8 cellular contexts compared by ENCODE assay signal in the genomic region with DNA sequence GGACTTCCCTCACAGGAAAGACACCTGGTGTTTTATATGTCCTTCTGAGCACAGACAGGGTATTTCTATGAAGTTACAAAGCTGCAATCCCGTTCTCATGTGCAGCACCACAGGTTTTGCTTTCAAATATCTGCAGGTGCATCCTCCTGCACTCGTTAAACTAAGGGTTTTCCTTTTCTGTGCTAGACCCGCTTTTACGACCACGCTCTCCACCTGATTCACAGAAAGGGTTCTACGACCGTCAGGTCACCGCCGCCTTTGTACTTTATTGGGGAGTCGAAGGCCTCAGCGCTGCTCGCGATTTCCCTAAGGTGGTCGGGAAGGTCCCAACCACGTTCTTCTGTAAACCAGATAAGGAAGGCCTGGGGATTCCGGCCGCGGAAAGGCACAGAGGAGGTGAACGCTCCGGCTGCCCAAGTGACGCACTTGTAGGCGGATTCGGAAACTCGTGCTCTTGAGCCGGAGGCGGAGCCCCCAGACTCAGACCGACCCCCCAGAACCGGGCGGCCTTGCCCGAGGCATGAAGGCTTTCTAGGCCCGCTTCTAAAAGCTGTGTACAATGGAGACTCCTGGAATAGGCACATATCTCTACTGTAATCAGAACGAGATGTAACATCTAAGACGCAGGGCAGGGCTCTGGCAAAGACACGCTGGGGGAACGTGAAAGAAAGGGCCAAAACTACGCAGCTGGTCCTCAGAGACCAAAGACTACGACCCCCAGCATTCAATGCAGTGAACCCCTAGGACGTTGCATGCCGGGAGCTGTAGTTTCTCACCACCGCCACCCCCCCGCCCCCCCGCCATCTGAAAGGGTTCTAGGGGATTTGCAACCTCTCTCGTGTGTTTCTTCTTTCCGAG. TPM values are rescaled to one million over a fixed set of nuclear protein-coding genes. Genes with fewer than 3 reads are reported as not detected.
DNase-seq lines count a peak whose midpoint lies in the region; ATAC-seq, FAIRE-seq and TF ChIP-seq lines count a peak whose summit lies in the region.

No MANE protein-coding gene starts in this region.

- peaks cover 23% of the 10 kb centered on the region for H3K4me1 ChIP-seq in HAP-1
- peaks cover 33% of the 10 kb centered on the region for H3K4me1 ChIP-seq in SJSA1 (replicated peaks)
- H3K4me1 ChIP-seq in neural progenitor cell: peaks cover 27% of the 10 kb centered on the region

- H3F3A ChIP-seq in neural progenitor cell (ENCODE audit: low read depth): peaks cover 17% of the 10 kb centered on the region

- in situ Hi-C loops in HAP-1 (cut with MboI; ENCODE audit: low sequenced_read_pairs): no loop called here

- H3K27me3 ChIP-seq in HAP-1 (ENCODE audit: low read depth) (no peaks in the 10 kb centered on the region), SJSA1 (replicated peaks) (no peaks in the 10 kb centered on the region), neural progenitor cell (no peaks in the 10 kb centered on the region)

- peak overlapping the region; percentile 48 for H3K4me3 ChIP-seq in HAP-1
- H3K4me3 ChIP-seq in NB4 (ENCODE audit: low read depth, low read length): peak overlapping the region; percentile 80
- H3K4me3 ChIP-seq in SJSA1: peak overlapping the region; percentile 70
- peak overlapping the region; percentile 81 for H3K4me3 ChIP-seq in neural progenitor cell

- CTCF ChIA-PET in activated naive CD4-positive, alpha-beta T cell treated with anti-CD3 and anti-CD28 coated beads for 36 hours (lab: Charles Lee): interaction anchor here (0.7 to 1.4 kb wide), 4 partner anchors 14 to 179 kb away, joined by 3 to 6 read pairs (median 4); no protein-coding TSS in a partner anchor

- peaks cover 44% of the 10 kb centered on the region for H3K36me3 Mint-ChIP-seq in activated naive CD4-positive, alpha-beta T cell treated with anti-CD3 and anti-CD28 coated beads for 36 hours (ENCODE audit: low read depth)
- peaks cover 25% of the 10 kb centered on the region for H3K36me3 Mint-ChIP-seq in neural progenitor cell

- peak overlapping the region; percentile 100 for H3K27ac Mint-ChIP-seq in activated naive CD4-positive, alpha-beta T cell treated with anti-CD3 and anti-CD28 coated beads for 36 hours
- peak overlapping the region; percentile 99 for H3K27ac Mint-ChIP-seq in neural progenitor cell
- H3K27ac Mint-ChIP-seq in stimulated activated naive CD8-positive, alpha-beta T cell treated with anti-CD3 and anti-CD28 coated beads, Interleukin-15, amount 100 ng/mL, for 72 hours: peak overlapping the region; percentile 98 to 99

- H3K27ac ChIP-seq in SJSA1: peak overlapping the region; percentile 73
- H3K27ac ChIP-seq in neural progenitor cell: peak overlapping the region; percentile 63

- no peak for FAIRE-seq in frontal cortex (lab: Jason Lieb, UNC)

- H3K9me3 Mint-ChIP-seq in activated naive CD4-positive, alpha-beta T cell treated with anti-CD3 and anti-CD28 coated beads for 36 hours: peaks cover 2% of the 10 kb centered on the region
- H3K9me3 Mint-ChIP-seq in neural progenitor cell: no peaks in the 10 kb centered on the region
- no peaks in the 10 kb centered on the region for H3K9me3 Mint-ChIP-seq in stimulated activated naive CD8-positive, alpha-beta T cell treated with anti-CD3 and anti-CD28 coated beads, Interleukin-15, amount 100 ng/mL, for 72 hours

- TF ChIP-seq CTCF in NB4 (IDR thresholded peaks at IDR 0.05; ENCODE audit: low read depth, low read length) (no peak), neural progenitor cell (IDR thresholded peaks at IDR 0.05) (no peak)

- peak; percentile 74 for TF ChIP-seq POLR2A in NB4 (IDR thresholded peaks at IDR 0.05; ENCODE audit: extremely low read depth, insufficient read length)

- peak overlapping the region; percentile 100 for H2AFZ ChIP-seq in neural progenitor cell (replicated peaks)

- H3K9ac ChIP-seq in neural progenitor cell: peak overlapping the region; percentile 66

- ATAC-seq in stimulated activated naive CD8-positive, alpha-beta T cell treated with anti-CD3 and anti-CD28 coated beads, Interleukin-15, amount 100 ng/mL, for 72 hours: peak; percentile 57

- H3K79me2 ChIP-seq in neural progenitor cell (ENCODE audit: low read depth): peaks cover 46% of the 10 kb centered on the region

- peak overlapping the region; percentile 81 for H3K4me3 Mint-ChIP-seq in activated naive CD4-positive, alpha-beta T cell treated with anti-CD3 and anti-CD28 coated beads for 36 hours
- H3K4me3 Mint-ChIP-seq in neural progenitor cell: peak overlapping the region; percentile 92
- H3K4me3 Mint-ChIP-seq in stimulated activated naive CD8-positive, alpha-beta T cell treated with anti-CD3 and anti-CD28 coated beads, Interleukin-15, amount 100 ng/mL, for 72 hours: peak overlapping the region; percentile 87 to 88

- H3K36me3 ChIP-seq in HAP-1 (replicated peaks) (peaks cover 39% of the 10 kb centered on the region), SJSA1 (peaks cover 38% of the 10 kb centered on the region), neural progenitor cell (peaks cover 16% of the 10 kb centered on the region)

- H3K27me3 Mint-ChIP-seq in activated naive CD4-positive, alpha-beta T cell treated with anti-CD3 and anti-CD28 coated beads for 36 hours (ENCODE audit: low read depth): no peaks in the 10 kb centered on the region
- peaks cover 8% of the 10 kb centered on the region for H3K27me3 Mint-ChIP-seq in neural progenitor cell (ENCODE audit: insufficient read depth, low read depth)
- no peaks in the 10 kb centered on the region for H3K27me3 Mint-ChIP-seq in stimulated activated naive CD8-positive, alpha-beta T cell treated with anti-CD3 and anti-CD28 coated beads, Interleukin-15, amount 100 ng/mL, for 72 hours

- intact Hi-C loops in activated naive CD4-positive, alpha-beta T cell treated with anti-CD3 and anti-CD28 coated beads for 36 hours (cut with micrococcal nuclease): loop anchor here (1.0 to 5.0 kb wide), 9 partner anchors 135 to 1867 kb away; a partner anchor contains a TSS

- peak; percentile 96 for DNase-seq in DMS79 (lab: John Stamatoyannopoulos, UW)
- peak; percentile 86 to 89 for DNase-seq in HAP-1 (ENCODE audit: low spot score in 2 of 2)
- peak; percentile 96 for DNase-seq in NB4 (ENCODE audit: low read depth)
- DNase-seq in SJSA1 (ENCODE audit: low read depth in 1 of 2, low spot score in 2 of 2): peak in 1 of 2 experiments; percentile 84
- DNase-seq in activated naive CD4-positive, alpha-beta T cell treated with anti-CD3 and anti-CD28 coated beads for 36 hours: peak; percentile 81
- DNase-seq in frontal cortex (ENCODE audit: low spot score in 2 of 2): peak; percentile 70 to 79
- DNase-seq in neural progenitor cell (ENCODE audit: low spot score): peak; percentile 93
- DNase-seq in stimulated activated naive CD8-positive, alpha-beta T cell treated with anti-CD3 and anti-CD28 coated beads, Interleukin-15, amount 100 ng/mL, for 72 hours: peak; percentile 90 to 92

- peak overlapping the region; percentile 96 for H3K4me2 ChIP-seq in neural progenitor cell

- H3K4me1 Mint-ChIP-seq in activated naive CD4-positive, alpha-beta T cell treated with anti-CD3 and anti-CD28 coated beads for 36 hours (ENCODE audit: low read depth): peaks cover 59% of the 10 kb centered on the region
- H3K4me1 Mint-ChIP-seq in neural progenitor cell: peaks cover 41% of the 10 kb centered on the region
- H3K4me1 Mint-ChIP-seq in stimulated activated naive CD8-positive, alpha-beta T cell treated with anti-CD3 and anti-CD28 coated beads, Interleukin-15, amount 100 ng/mL, for 72 hours: peaks cover 58% of the 10 kb centered on the region

- H3K9me3 ChIP-seq in HAP-1 (no peaks in the 10 kb centered on the region), SJSA1 (replicated peaks) (no peaks in the 10 kb centered on the region), neural progenitor cell (ENCODE audit: low read depth) (no peaks in the 10 kb centered on the region)

- H4K20me1 ChIP-seq in neural progenitor cell (ENCODE audit: low read depth): peaks cover 36% of the 10 kb centered on the region

RNA-seq across cellular contexts. Expression of a gene that starts 0.9 kb away (rescaled TPM):
- 682 and 975 TPM in 2 replicates for total RNA-seq in SJSA1 (2014; rRNA removed; shearing (Covaris generic))
- total RNA-seq in activated naive CD4-positive, alpha-beta T cell treated with anti-CD3 and anti-CD28 coated beads for 36 hours: 100 to 1,000 TPM; 392 to 418 TPM
- total RNA-seq in frontal cortex (194 TPM), neural progenitor cell (ENCODE audit: low replicate concordance) (384 and 588 TPM in 2 replicates)

RNA-seq across cellular contexts. Expression of a gene that starts 36.4 kb away (rescaled TPM):
- 67.9 and 72.6 TPM in 2 replicates for total RNA-seq in SJSA1 (2014; rRNA removed; shearing (Covaris generic))
- total RNA-seq in activated naive CD4-positive, alpha-beta T cell treated with anti-CD3 and anti-CD28 coated beads for 36 hours: 10 to 100 TPM; 18.0 to 19.3 TPM
- total RNA-seq in frontal cortex (56.3 TPM), neural progenitor cell (ENCODE audit: low replicate concordance) (60.2 and 88.1 TPM in 2 replicates)
